7 cellular contexts compared by ENCODE assay signal in the genomic region with DNA sequence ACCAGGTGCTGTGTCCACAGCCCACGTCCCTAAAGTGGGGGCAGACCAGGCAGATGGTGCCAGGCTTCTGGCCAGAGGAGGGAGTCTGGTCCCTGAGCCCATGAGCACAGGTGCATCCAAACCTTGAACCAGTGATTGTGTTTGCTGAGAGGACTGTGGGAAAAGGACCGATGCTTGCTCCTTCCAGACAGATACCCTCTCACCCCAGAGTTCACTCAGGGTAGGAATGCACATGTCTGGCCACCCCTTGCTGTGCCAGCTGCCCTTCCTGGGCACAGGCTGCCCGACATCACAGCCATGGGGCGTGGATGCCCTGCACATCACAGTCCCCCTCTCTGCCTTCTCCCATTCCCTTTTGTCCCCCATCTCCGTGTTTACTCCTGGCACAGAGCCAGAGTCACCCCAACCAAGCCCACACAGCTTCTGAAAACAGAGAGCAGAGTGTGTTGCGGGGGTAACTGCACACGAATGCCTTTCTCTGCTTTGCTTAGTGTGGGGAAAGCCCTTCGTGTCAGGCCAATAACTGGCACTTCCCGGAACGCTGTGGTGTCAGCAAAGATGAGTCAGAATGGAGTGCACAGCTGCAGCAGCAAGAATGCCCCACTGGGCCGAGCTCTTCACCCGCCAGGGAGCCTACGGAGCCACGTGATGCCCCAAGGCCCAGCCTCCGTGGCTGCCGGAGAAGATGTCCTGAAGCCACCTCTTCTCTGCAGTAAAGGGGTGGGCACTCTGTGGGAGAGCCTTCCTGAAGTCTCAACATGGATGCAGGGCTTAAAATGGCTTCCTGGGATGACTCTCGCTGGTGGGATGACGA. TPM values are rescaled to one million over a fixed set of nuclear protein-coding genes. Genes with fewer than 3 reads are reported as not detected.
DNase-seq lines count a peak whose midpoint lies in the region; ATAC-seq lines count a peak whose summit lies in the region.

No MANE protein-coding gene starts in this region.

- H3K4me3 Mint-ChIP-seq in activated CD4-positive, alpha-beta T cell treated with anti-CD3 and anti-CD28 coated beads, Interleukin-2, amount 10 ng/mL, durations not matched to agents 24 days and 14 days, result peak overlapping the region; percentile 31
- peak overlapping the region; percentile 73 for H3K4me3 Mint-ChIP-seq in stimulated activated effector memory CD8-positive, alpha-beta T cell treated with anti-CD3 and anti-CD28 coated beads, Interleukin-12 subunit alpha, Interleukin-12 subunit beta, amount 100 ng/mL, for 72 hours

- H3K4me1 ChIP-seq in duodenal mucosa (ENCODE audit: control insufficient read depth in 1 of 2, insufficient read depth in 2 of 2, low read length in 2 of 2), result peaks cover 23 to 36% of the 10 kb centered on the region in 2 donors

- peaks cover 27% of the 10 kb centered on the region for H3K36me3 Mint-ChIP-seq in activated CD4-positive, alpha-beta T cell treated with anti-CD3 and anti-CD28 coated beads, Interleukin-2, amount 10 ng/mL, durations not matched to agents 24 days and 14 days (ENCODE audit: low read depth)
- peaks cover 84% of the 10 kb centered on the region for H3K36me3 Mint-ChIP-seq in stimulated activated effector memory CD8-positive, alpha-beta T cell treated with anti-CD3 and anti-CD28 coated beads, Interleukin-12 subunit alpha, Interleukin-12 subunit beta, amount 100 ng/mL, for 72 hours

- H3K27me3 ChIP-seq in duodenal mucosa (ENCODE audit: control insufficient read depth in 1 of 2, insufficient read depth in 2 of 2, low read length in 2 of 2), result no peaks in the 10 kb centered on the region

- peak overlapping the region; percentile 8 to 40 for H3K9ac ChIP-seq in duodenal mucosa (ENCODE audit: low read depth in 1 of 2, low read length in 2 of 2)

- peak overlapping the region; percentile 44 for H3K27ac ChIP-seq in duodenal mucosa (ENCODE audit: low read depth, low read length)

- ATAC-seq in GM18499 (IDR thresholded peaks at IDR 0.05; ENCODE audit: insufficient read depth, unreplicated experiment) (peak; percentile 82), HG02610 (IDR thresholded peaks at IDR 0.05; ENCODE audit: unreplicated experiment) (peak; percentile 77)
- ATAC-seq in stimulated activated effector memory CD8-positive, alpha-beta T cell treated with anti-CD3 and anti-CD28 coated beads, Interleukin-12 subunit alpha, Interleukin-12 subunit beta, amount 100 ng/mL, for 72 hours, result peak; percentile 99

- intact Hi-C loops in activated CD4-positive, alpha-beta T cell treated with anti-CD3 and anti-CD28 coated beads, Interleukin-2, amount 10 ng/mL, durations not matched to agents 24 days and 14 days (cut with micrococcal nuclease), result no loop called here

- H3K36me3 ChIP-seq in duodenal mucosa (ENCODE audit: control insufficient read depth in 1 of 2, insufficient read depth in 2 of 2, low read length in 2 of 2), result peaks cover 6 to 38% of the 10 kb centered on the region in 2 donors

- DNase-seq in NCI-H2107 (lab: John Stamatoyannopoulos, UW), result peak; percentile 34
- peak; percentile 82 for DNase-seq in activated CD4-positive, alpha-beta T cell treated with anti-CD3 and anti-CD28 coated beads, Interleukin-2, amount 10 ng/mL, durations not matched to agents 24 days and 14 days
- peak; percentile 84 for DNase-seq in mucosa of gallbladder (ENCODE audit: low spot score)
- peak; percentile 73 to 92 for DNase-seq in stimulated activated effector memory CD8-positive, alpha-beta T cell treated with anti-CD3 and anti-CD28 coated beads, Interleukin-12 subunit alpha, Interleukin-12 subunit beta, amount 100 ng/mL, for 72 hours (ENCODE audit: low spot score in 2 of 2)

- no peaks in the 10 kb centered on the region for H3K9me3 Mint-ChIP-seq in activated CD4-positive, alpha-beta T cell treated with anti-CD3 and anti-CD28 coated beads, Interleukin-2, amount 10 ng/mL, durations not matched to agents 24 days and 14 days
- no peaks in the 10 kb centered on the region for H3K9me3 Mint-ChIP-seq in stimulated activated effector memory CD8-positive, alpha-beta T cell treated with anti-CD3 and anti-CD28 coated beads, Interleukin-12 subunit alpha, Interleukin-12 subunit beta, amount 100 ng/mL, for 72 hours

- H3K27ac Mint-ChIP-seq in activated CD4-positive, alpha-beta T cell treated with anti-CD3 and anti-CD28 coated beads, Interleukin-2, amount 10 ng/mL, durations not matched to agents 24 days and 14 days, result peak overlapping the region; percentile 63
- H3K27ac Mint-ChIP-seq in stimulated activated effector memory CD8-positive, alpha-beta T cell treated with anti-CD3 and anti-CD28 coated beads, Interleukin-12 subunit alpha, Interleukin-12 subunit beta, amount 100 ng/mL, for 72 hours, result peak overlapping the region; percentile 97

- peaks cover 25% of the 10 kb centered on the region for H3K4me1 Mint-ChIP-seq in activated CD4-positive, alpha-beta T cell treated with anti-CD3 and anti-CD28 coated beads, Interleukin-2, amount 10 ng/mL, durations not matched to agents 24 days and 14 days
- peaks cover 57% of the 10 kb centered on the region for H3K4me1 Mint-ChIP-seq in stimulated activated effector memory CD8-positive, alpha-beta T cell treated with anti-CD3 and anti-CD28 coated beads, Interleukin-12 subunit alpha, Interleukin-12 subunit beta, amount 100 ng/mL, for 72 hours

- H3K4me3 ChIP-seq in duodenal mucosa (ENCODE audit: low read depth in 1 of 2, low read length in 2 of 2), result peak overlapping the region in 1 of 2 donors; percentile 34

- no peaks in the 10 kb centered on the region for H3K27me3 Mint-ChIP-seq in activated CD4-positive, alpha-beta T cell treated with anti-CD3 and anti-CD28 coated beads, Interleukin-2, amount 10 ng/mL, durations not matched to agents 24 days and 14 days

- H3K9me3 ChIP-seq in duodenal mucosa (ENCODE audit: control insufficient read depth in 1 of 2, low read length in 2 of 2), result no peaks in the 10 kb centered on the region

RNA-seq across cellular contexts. Expression of a gene that starts 7.6 kb away (rescaled TPM):
- 56.5 and 63.1 TPM in 2 replicates for total RNA-seq in activated CD4-positive, alpha-beta T cell treated with anti-CD3 and anti-CD28 coated beads, Interleukin-2, amount 10 ng/mL, durations not matched to agents 24 days and 14 days
- total RNA-seq in mucosa of gallbladder, result 39.9 TPM

RNA-seq across cellular contexts. Expression of a gene that starts 57.5 kb away (rescaled TPM):
- total RNA-seq in activated CD4-positive, alpha-beta T cell treated with anti-CD3 and anti-CD28 coated beads, Interleukin-2, amount 10 ng/mL, durations not matched to agents 24 days and 14 days, result 263 and 272 TPM in 2 replicates
- 135 TPM for total RNA-seq in mucosa of gallbladder

Comparison
In these comparisons a context has a peak if more than half of its experiments do, and no peak if none do; other contexts are left out.
1. DNase-seq: peak in every context shown above with its lines; median percentile 84 in mucosa of gallbladder; 82 in stimulated activated effector memory CD8-positive, alpha-beta T cell treated with anti-CD3 and anti-CD28 coated beads, Interleukin-12 subunit alpha, Interleukin-12 subunit beta, amount 100 ng/mL, for 72 hours; 82 in activated CD4-positive, alpha-beta T cell treated with anti-CD3 and anti-CD28 coated beads, Interleukin-2, amount 10 ng/mL, durations not matched to agents 24 days and 14 days; 34 in NCI-H2107.